ENCODE assay signal across 1 cellular context in the genomic region with DNA sequence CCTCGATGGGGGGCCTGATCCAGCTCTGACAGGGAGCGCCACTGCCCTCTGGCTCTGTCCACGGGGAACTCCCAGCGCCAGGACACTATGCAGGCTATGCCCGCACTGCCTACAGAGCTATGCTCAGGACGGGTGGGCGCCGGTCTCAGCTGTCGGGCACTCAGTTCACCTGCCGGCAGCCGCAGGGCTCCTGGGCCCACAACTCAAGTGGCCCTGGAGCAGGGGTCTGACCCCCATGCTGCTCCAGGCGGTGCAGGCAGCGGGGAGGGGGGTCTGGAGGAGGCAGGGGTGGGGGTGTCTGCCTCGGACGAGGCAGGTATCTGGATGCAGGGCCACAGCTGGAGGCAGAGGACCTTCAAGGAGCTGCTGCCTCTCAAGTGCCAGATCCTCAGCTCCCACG.
TF ChIP-seq lines count a peak whose summit lies in the region.

No MANE protein-coding gene starts in this region.

TF ChIP-seq in endothelial cell of umbilical vein, 7 proteins besides CTCF, POLR2A, EP300 and RAD21 (continued from another document):
- TF ChIP-seq JUN (IDR thresholded peaks at IDR 0.05; ENCODE audit: borderline replicate concordance, insufficient read depth, insufficient read length, low read depth) = no peak
- no peak for TF ChIP-seq POLR2AphosphoS5 (IDR thresholded peaks at IDR 0.05; ENCODE audit: insufficient read depth, low read depth, low read length)
- no peak for TF ChIP-seq GATA2 (IDR thresholded peaks at IDR 0.05; ENCODE audit: insufficient read depth, insufficient read length, low read depth, low read length)
- TF ChIP-seq EZH2 (IDR thresholded peaks at IDR 0.05; ENCODE audit: borderline replicate concordance, low read depth, low read length, severe bottlenecking) = no peak
- no peak for TF ChIP-seq MYC (IDR thresholded peaks at IDR 0.05; ENCODE audit: low read depth, low read length)
- no peak for TF ChIP-seq FOS (IDR thresholded peaks at IDR 0.05; ENCODE audit: borderline replicate concordance, insufficient read depth, low read length)
